Comparison of ENCODE assay signal across 9 cellular contexts in genomic region chr4:38675167-38676121, GRCh38. TPM values are rescaled to one million over a fixed set of nuclear protein-coding genes. Genes with fewer than 3 reads are reported as not detected.
DNase-seq lines count a peak whose midpoint lies in the region; FAIRE-seq and TF ChIP-seq lines count a peak whose summit lies in the region.
"Had no signal": no experiment of that assay in that cellular context is flagged by ENCODE, and none has a peak within 500 bp of the region (broad histone marks: within the 10 kb centered on the region; RNA-seq: fewer than 3 reads in every experiment).

No MANE protein-coding gene starts in this region.

- peaks cover 0 to under 1% (median 0%) of the 10 kb centered on the region in 4 experiments; a peak in 2 of 8 replicates for H3K36me3 ChIP-seq in H1 (ENCODE audit: control insufficient read depth in 2 of 4, insufficient read depth in 4 of 4, low read length in 3 of 4)

- peaks cover 10% of the 10 kb centered on the region for H3K79me1 ChIP-seq in H1 (ENCODE audit: low read depth, low read length)

- H2BK120ac ChIP-seq in H1 (replicated peaks; ENCODE audit: low read depth, low read length) = no peak overlapping the region

- H3K56ac ChIP-seq in H1 (replicated peaks; ENCODE audit: insufficient read length, low read depth, low read length) = no peak overlapping the region

- peaks cover 6 to 95% of the 10 kb centered on the region in 2 experiments; a peak in 3 of 4 replicates for H3K79me2 ChIP-seq in H1 (ENCODE audit: control insufficient read depth in 1 of 2, insufficient read depth in 2 of 2, low read length in 2 of 2)

- H3K4me2 ChIP-seq in H1 (ENCODE audit: insufficient read depth in 1 of 2, low read depth in 2 of 2, low read length in 2 of 2) = peak overlapping the region in 1 of 2 experiments; percentile 48; a peak in 2 of 4 replicates

- 18% methylated on average over 7 of the region's 7 CpGs; no CpG with 5 or more reads in 1 of the 2 experiments for WGBS in H1 (ENCODE audit: extremely low coverage in 1 of 2, insufficient coverage in 1 of 2, insufficient read length in 1 of 2, insufficient replicate concordance in 2 of 2, low coverage in 1 of 2, low lambda C conversion rate in 2 of 2, missing lambda C conversion rate in 1 of 2), 2 experiments

- H3K27ac Mint-ChIP-seq in mesothelial cell of epicardium = peak overlapping the region; percentile 87

- DNase-seq in DMS79 treated with DMSO at 0.1 percent for 48 hours (lab: John Stamatoyannopoulos, UW) (peak; percentile 61), DMS79 (lab: John Stamatoyannopoulos, UW) (no peak), HT-29 (ENCODE audit: low spot score) (peak; percentile 98), H1 (ENCODE audit: low read depth in 1 of 2, low spot score in 2 of 2) (peak in 1 of 2 experiments; percentile 87), mesothelial cell of epicardium (ENCODE audit: low spot score in 2 of 2, unreplicated experiment in 2 of 2) (peak; percentile 51 to 80)
- peak; percentile 53 for DNase-seq in NK-92 treated with Interleukin-12 subunit alpha and Interleukin-12 subunit beta, amount 100 ng/mL, for 24 hours (lab: John Stamatoyannopoulos, UW)
- DNase-seq in activated CD8-positive, alpha-beta memory T cell treated with anti-CD3 and anti-CD28 coated beads for 4 hours (ENCODE audit: low read depth in 2 of 2) = peak; percentile 70 to 72
- peak; percentile 80 for DNase-seq in stimulated activated CD8-positive, alpha-beta memory T cell treated with anti-CD3 and anti-CD28 coated beads, Interleukin-15, amount 100 ng/mL, for 1 hour (ENCODE audit: low read depth)

- H2BK20ac ChIP-seq in H1 (ENCODE audit: low read length) = no peak overlapping the region

- peaks cover 68% of the 10 kb centered on the region for H3K4me1 Mint-ChIP-seq in mesothelial cell of epicardium

- no peak overlapping the region for H3K18ac ChIP-seq in H1 (ENCODE audit: extremely low read depth, low read length)

- peaks cover 2 to 14% of the 10 kb centered on the region in 2 experiments for H4K20me1 ChIP-seq in H1 (replicated peaks in 1 of 2; ENCODE audit: control insufficient read depth in 1 of 2, insufficient read depth in 2 of 2, low read length in 2 of 2)

- no peak for TF ChIP-seq EP300 in H1 (IDR thresholded peaks at IDR 0.05; ENCODE audit: borderline replicate concordance in 1 of 2, low read depth in 2 of 2, low read length in 2 of 2)

- no peak overlapping the region for H2BK12ac ChIP-seq in H1 (ENCODE audit: low read depth, low read length)

- H4K5ac ChIP-seq in H1 (ENCODE audit: insufficient read length, low read depth, low read length) = no peak overlapping the region

- FAIRE-seq in H1 (lab: Jason Lieb, UNC) = no peak

- H2BK15ac ChIP-seq in H1 (ENCODE audit: low read length) = no peak overlapping the region

- H3K9me3 Mint-ChIP-seq in mesothelial cell of epicardium = peaks cover 5% of the 10 kb centered on the region

- H2BK5ac ChIP-seq in H1 (ENCODE audit: low read depth, low read length) = no peak overlapping the region

- H3K4me1 ChIP-seq in H1 (replicated peaks in 1 of 4; ENCODE audit: control insufficient read depth in 3 of 4, insufficient read depth in 4 of 4, low read length in 3 of 4) = peaks cover 22 to 41% (median 26%) of the 10 kb centered on the region in 4 experiments

- TF ChIP-seq CTCF in H1 (IDR thresholded peaks at IDR 0.05; ENCODE audit: control extremely low read depth in 1 of 3, insufficient read depth in 1 of 3, low read depth in 1 of 3, low read length in 3 of 3) (peak; percentile 47 to 87 (median 86)), mesothelial cell of epicardium (IDR thresholded peaks at IDR 0.05; ENCODE audit: unreplicated experiment) (peak; percentile 94)

- H3K9me3 ChIP-seq in H1 (ENCODE audit: insufficient read depth in 2 of 2, low read depth in 1 of 2, low read length in 1 of 2) = no peaks in the 10 kb centered on the region
- H3K9me3 ChIP-seq: BLaER1 treated with 17β-estradiol and CSF1 and Interleukin-3, amounts not matched to agents 10 nM and 100 nM had no signal

- no peaks in the 10 kb centered on the region for H3K23me2 ChIP-seq in H1 (ENCODE audit: low read depth, low read length)

- POLR2A ChIA-PET in H1 (lab: Charles Lee; ENCODE audit: partially characterized antibody) = interaction anchor here (1.6 to 1.7 kb wide), 2 partner anchors 9 to 13 kb away, joined by 7 to 10 read pairs; no protein-coding TSS in a partner anchor

- H3K4ac ChIP-seq in H1 (replicated peaks; ENCODE audit: insufficient read length, low read depth, low read length) = no peak overlapping the region

- H3K4me3 ChIP-seq in H1 (ENCODE audit: extremely low read depth in 1 of 4, insufficient read depth in 2 of 4, low read depth in 3 of 4, low read length in 4 of 4) = no peak overlapping the region
- H3K4me3 ChIP-seq: BLaER1 treated with 17β-estradiol and CSF1 and Interleukin-3, amounts not matched to agents 10 nM and 100 nM had no signal

- TF ChIP-seq POLR2A in H1 (IDR thresholded peaks at IDR 0.05; ENCODE audit: control extremely low read depth in 1 of 2, low read depth in 2 of 2, low read length in 2 of 2) = no peak

- peak overlapping the region; percentile 22 for H3K4me3 Mint-ChIP-seq in mesothelial cell of epicardium

- H3K27me3 ChIP-seq in H1 (replicated peaks in 1 of 4; ENCODE audit: control insufficient read depth in 3 of 4, extremely low read depth in 1 of 4, insufficient read depth in 3 of 4, low read length in 3 of 4) = no peaks in the 10 kb centered on the region

- H3K27ac ChIP-seq in H1 (ENCODE audit: low read depth, low read length) = no peak overlapping the region
- H3K27ac ChIP-seq: BLaER1 treated with 17β-estradiol and CSF1 and Interleukin-3, amounts not matched to agents 10 nM and 100 nM had no signal

- H3K36me3 Mint-ChIP-seq in mesothelial cell of epicardium = peaks cover 16% of the 10 kb centered on the region

- H2AFZ ChIP-seq in H1 (ENCODE audit: low read length) = no peak overlapping the region

- no peak overlapping the region for H3K9ac ChIP-seq in H1 (replicated peaks in 1 of 4; ENCODE audit: extremely low read depth in 1 of 4, low read depth in 3 of 4, low read length in 3 of 4)

- no peaks in the 10 kb centered on the region for H3K27me3 Mint-ChIP-seq in mesothelial cell of epicardium (ENCODE audit: low read depth)

- TF ChIP-seq RAD21 in H1 (IDR thresholded peaks at IDR 0.05 in 1 of 2, conservative IDR thresholded peaks at IDR 0.05 in 1 of 2; ENCODE audit: low read depth in 2 of 2, low read length in 2 of 2) = peak; percentile 98 to 100

- H4K8ac ChIP-seq in H1 (ENCODE audit: extremely low read depth, insufficient read depth, low read length) = no peak overlapping the region

- H3K23ac ChIP-seq in H1 (ENCODE audit: insufficient read length) = no peak overlapping the region

- CTCF ChIA-PET in H1 (lab: Charles Lee; ENCODE audit: partially characterized antibody) = interaction anchor here (0.6 to 4.2 kb wide), 39 partner anchors 8 to 606 kb away, joined by 3 to 36 read pairs (median 4); no protein-coding TSS in a partner anchor

- H2AK5ac ChIP-seq in H1 (ENCODE audit: low read depth, low read length) = no peak overlapping the region

- no peak overlapping the region for H4K91ac ChIP-seq in H1 (replicated peaks; ENCODE audit: insufficient read length, low read length)

- H3K14ac ChIP-seq in H1 (ENCODE audit: insufficient read length) = no peak overlapping the region

TF ChIP-seq in H1, 55 proteins besides CTCF, POLR2A, EP300 and RAD21:
- TF ChIP-seq SIRT6 (IDR thresholded peaks at IDR 0.05; ENCODE audit: low read length) = no peak
- TF ChIP-seq JUN (IDR thresholded peaks at IDR 0.05; ENCODE audit: low read depth, low read length) = no peak
- TF ChIP-seq USF2 (IDR thresholded peaks at IDR 0.05; ENCODE audit: low read length) = no peak
- TF ChIP-seq MAFK (IDR thresholded peaks at IDR 0.05; ENCODE audit: low read depth, low read length) = no peak

RNA-seq across cellular contexts. Expression of gene KLF3, which starts 11.4 kb away (rescaled TPM):
- 74.3 and 76.6 TPM in 2 replicates for total RNA-seq in HT-29 (2014; rRNA removed; shearing (Covaris generic))
- total RNA-seq in H1 (2021; fragmentation: NEBNext Ultra II Directional; extraction: Animal tissue kit (Norgen Biotek cat#: 25700)) = 13.4 and 14.9 TPM in 2 replicates
- 7.1 and 8.0 TPM in 2 replicates for polyA plus RNA-seq in H1 (2011; rRNA removed)
- polyA plus RNA-seq in H1 (2011; cell fraction: cytosol; rRNA removed) = 5.2 TPM
- 9.5 TPM for polyA plus RNA-seq in H1 (2011; cell fraction: nucleus; rRNA removed)
- polyA plus RNA-seq in H1 (2012, experiment 1 of 2) = 6.2 to 8.7 TPM (median 6.8 TPM) in 4 replicates
- polyA plus RNA-seq in H1 (2012, experiment 2 of 2) = 2.2 TPM
- 7.3 TPM for polyA plus RNA-seq in H1 (2013, experiment 1 of 2)
- 7.4 TPM for polyA plus RNA-seq in H1 (2013, experiment 2 of 2)
- polyA minus RNA-seq in H1 (2011; rRNA and poly(A)+ RNA removed) = 15.0 and 19.5 TPM in 2 replicates
- 7.0 TPM for polyA minus RNA-seq in H1 (2011; cell fraction: cytosol; rRNA and poly(A)+ RNA removed)
- 41.1 TPM for polyA minus RNA-seq in H1 (2011; cell fraction: nucleus; rRNA and poly(A)+ RNA removed)
- total RNA-seq in mesothelial cell of epicardium = 60.9 to 63.1 TPM (median 61.0 TPM) in 3 replicates
